6 cellular contexts compared by ENCODE assay signal in genomic region chr19:54631938-54632337, GRCh38. TPM values are rescaled to one million over a fixed set of nuclear protein-coding genes. Genes with fewer than 3 reads are reported as not detected.
"Had no signal": no experiment of that assay in that cellular context is flagged by ENCODE, and none has a peak within 500 bp of the region (broad histone marks: within the 10 kb centered on the region; RNA-seq: fewer than 3 reads in every experiment).

No MANE protein-coding gene starts in this region.

RNA-seq across cellular contexts. Expression of gene LILRB1, which starts 1.7 kb away (rescaled TPM):
- total RNA-seq: GM23248, H4, H7, HT-29, IMR-90, K562 had no signal
- polyA plus RNA-seq: IMR-90, K562 had no signal

RNA-seq across cellular contexts. Expression of gene LILRB4, which starts 30.8 kb away (rescaled TPM):
- total RNA-seq: GM23248, H4, H7, HT-29, IMR-90, K562 had no signal
- polyA plus RNA-seq: GM23248, IMR-90, K562 had no signal

RNA-seq across cellular contexts. Expression of gene LILRA1, which starts 38.5 kb away (rescaled TPM):
- total RNA-seq: GM23248, H4, H7, HT-29, IMR-90, K562 had no signal
- polyA plus RNA-seq: GM23248, IMR-90, K562 had no signal

RNA-seq across cellular contexts. Expression of gene LILRA2, which starts 58.3 kb away (rescaled TPM):
- total RNA-seq: GM23248, H4, H7, HT-29, IMR-90 had no signal
- polyA plus RNA-seq: GM23248, IMR-90 had no signal
